In the genomic region with DNA sequence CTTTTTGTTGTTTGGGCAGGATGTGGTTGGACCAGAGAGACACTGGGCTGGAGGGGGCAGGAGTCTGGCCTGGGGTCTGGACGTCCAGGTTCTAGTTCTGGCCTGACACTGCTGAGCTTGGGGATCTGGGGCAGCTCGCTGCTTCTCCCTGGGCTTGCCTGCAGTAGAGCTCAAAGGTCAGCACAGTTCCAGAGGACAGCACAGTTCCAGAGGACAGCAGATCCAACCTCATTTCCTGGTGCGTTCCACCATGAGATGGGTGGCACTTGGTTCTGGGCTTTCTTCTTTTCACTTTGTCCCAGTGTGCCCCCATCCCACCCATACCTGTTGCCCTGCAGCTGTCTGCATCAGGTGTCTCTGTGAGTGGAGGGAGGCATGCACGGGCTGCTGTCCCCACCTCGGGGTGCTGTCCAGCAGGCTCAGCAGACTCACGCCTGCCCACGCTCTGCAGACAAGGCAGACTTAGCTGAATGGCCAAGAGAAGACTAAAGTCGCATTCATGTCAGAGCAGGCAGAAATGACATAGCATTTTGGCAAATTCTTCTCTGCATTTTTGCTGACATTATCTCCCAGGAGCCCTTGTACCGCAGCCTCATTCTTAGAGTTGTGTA, we compare ENCODE assay signal across 19 cellular contexts. TPM values are rescaled to one million over a fixed set of nuclear protein-coding genes. Genes with fewer than 3 reads are reported as not detected.
"Had no signal": no experiment of that assay in that cellular context is flagged by ENCODE, and none has a peak within 500 bp of the region (broad histone marks: within the 10 kb centered on the region; RNA-seq: fewer than 3 reads in every experiment).

No MANE protein-coding gene starts in this region.

- ATAC-seq: activated CD8-positive, alpha-beta T cell treated with anti-CD3 and anti-CD28 coated beads, Interleukin-2, amount 10 ng/mL, durations not matched to agents 7 days and 5 days; stimulated activated effector memory CD8-positive, alpha-beta T cell treated with anti-CD3 and anti-CD28 coated beads, Interleukin-12 subunit alpha, Interleukin-12 subunit beta, amount 100 ng/mL, for 72 hours had no signal

- DNase-seq: activated B cell treated with CpG ODN at 0.5 μM for 24 hours; activated CD4-positive, alpha-beta T cell treated with anti-CD3 and anti-CD28 coated beads, Interleukin-2, amount 10 ng/mL, durations not matched to agents 24 days and 14 days; activated CD8-positive, alpha-beta memory T cell treated with anti-CD3 and anti-CD28 coated beads, Interleukin-2, amount 50 U/mL, for 48 hours; activated CD8-positive, alpha-beta T cell treated with anti-CD3 and anti-CD28 coated beads, Interleukin-2, amount 10 ng/mL, durations not matched to agents 7 days and 5 days; activated naive CD4-positive, alpha-beta T cell; activated naive CD8-positive, alpha-beta T cell treated with anti-CD3 and anti-CD28 coated beads, Interleukin-2, amount 10 ng/mL, durations not matched to agents 7 days and 5 days; cerebellar nuclear complex; effector CD8-positive, alpha-beta T cell; foreskin melanocyte; kidney; midbrain; ovary; SW 1271 had no signal

- FAIRE-seq: endothelial cell of umbilical vein, kidney had no signal

- H3K4me3 ChIP-seq: lung, ovary had no signal

- H3K9me3 ChIP-seq: ovary had no signal

- H3K27ac ChIP-seq: ovary had no signal

- H3K27me3 ChIP-seq: ovary had no signal

- H3K36me3 ChIP-seq: ovary had no signal

RNA-seq across cellular contexts. Expression of a gene that starts 16.7 kb away (rescaled TPM):
- total RNA-seq: activated B cell treated with CpG ODN at 0.5 μM for 24 hours; activated CD4-positive, alpha-beta T cell treated with anti-CD3 and anti-CD28 coated beads, Interleukin-2, amount 10 ng/mL, durations not matched to agents 24 days and 14 days; activated CD8-positive, alpha-beta T cell treated with anti-CD3 and anti-CD28 coated beads, Interleukin-2, amount 10 ng/mL, durations not matched to agents 7 days and 5 days; activated naive CD8-positive, alpha-beta T cell treated with anti-CD3 and anti-CD28 coated beads, Interleukin-2, amount 10 ng/mL, durations not matched to agents 7 days and 5 days; activated T-helper 1 cell treated with anti-CD3 and anti-CD28 coated beads, Interleukin-12 subunit alpha, Interleukin-12 subunit beta, Interleukin-2, Interleukin-4 antibody, amounts not matched to agents 30 ng/mL and 10 ng/mL and 1 ng/mL, durations not matched to agents 14 hours and 24 hours and 36 hours; endothelial cell of umbilical vein; pulmonary artery endothelial cell; T-helper 2 cell treated with Interferon-gamma antibody and Interleukin-4, amounts not matched to agents 100 ng/mL and 5 ng/mL, for 36 hours had no signal
- polyA plus RNA-seq: endothelial cell of umbilical vein had no signal
